ENCODE assay signal across 38 cellular contexts in the genomic region with DNA sequence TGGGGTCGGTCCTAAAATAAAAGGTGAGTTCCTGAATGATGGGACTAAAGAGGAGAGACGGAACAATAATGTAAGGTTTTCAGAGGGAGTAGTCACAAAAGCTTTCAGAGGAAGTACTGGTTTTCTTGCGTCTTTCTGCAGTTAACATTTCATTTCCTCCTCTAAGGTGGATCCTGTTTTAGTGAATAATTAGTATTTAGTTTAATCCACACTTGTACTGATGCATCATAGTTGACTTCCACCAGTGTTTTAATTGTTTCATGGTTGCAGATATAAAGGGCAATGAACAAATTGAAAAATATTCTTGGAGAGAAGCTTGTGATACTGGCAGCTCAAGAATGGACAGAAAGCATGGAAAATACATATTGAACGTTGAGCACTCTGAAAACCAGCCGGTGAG. TPM values are rescaled to one million over a fixed set of nuclear protein-coding genes. Genes with fewer than 3 reads are reported as not detected.
"Had no signal": no experiment of that assay in that cellular context is flagged by ENCODE, and none has a peak within 500 bp of the region (broad histone marks: within the 10 kb centered on the region; RNA-seq: fewer than 3 reads in every experiment).

A gene with protein sequence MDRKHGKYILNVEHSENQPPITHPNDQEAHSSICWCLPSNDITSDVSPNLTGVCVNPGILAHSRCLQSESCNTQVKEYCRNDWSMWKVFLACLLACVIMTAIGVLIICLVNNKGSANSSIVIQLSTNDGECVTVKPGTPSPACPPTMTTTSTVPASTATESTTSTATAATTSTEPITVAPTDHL (plus strand): TSS at position 301 of the 400 bp plus-strand sequence. CDS start 38 bp downstream, at position 339.

- H3K9me3 ChIP-seq: adrenal gland, body of pancreas, breast epithelium, colonic mucosa had no signal

- ATAC-seq: activated CD8-positive, alpha-beta T cell treated with anti-CD3 and anti-CD28 coated beads for 36 hours; activated naive CD4-positive, alpha-beta T cell treated with anti-CD3 and anti-CD28 coated beads, Interleukin-2, amount 50 U/mL, for 72 hours; activated T-cell treated with anti-CD3 and anti-CD28 coated beads, Interleukin-2, amount 50 U/mL, for 4 hours; activated T-cell treated with anti-CD3 and anti-CD28 coated beads, Interleukin-2, amount 50 U/mL, for 72 hours; activated T-helper 17 cell treated with anti-CD3 and anti-CD28 coated beads, Interleukin-2, amount 50 U/mL, for 72 hours; body of pancreas had no signal

- H3K27ac ChIP-seq: adrenal gland, body of pancreas, brain microvascular endothelial cell, breast epithelium, colonic mucosa, VCaP had no signal

- H3K4me1 Mint-ChIP-seq: activated B cell treated with CpG ODN at 0.5 μM for 24 hours; activated CD4-positive, alpha-beta T cell treated with anti-CD3 and anti-CD28 coated beads, Interleukin-2, amount 10 ng/mL, durations not matched to agents 24 days and 14 days; activated naive CD8-positive, alpha-beta T cell treated with anti-CD3 and anti-CD28 coated beads for 36 hours; activated T-helper 17 cell treated with anti-CD3 and anti-CD28 coated beads, Interleukin-2, amount 50 U/mL, for 72 hours; central memory CD8-positive, alpha-beta T cell had no signal

- H3K4me1 ChIP-seq: adrenal gland, body of pancreas, breast epithelium, colonic mucosa had no signal

- H3K27me3 ChIP-seq: adrenal gland, body of pancreas, brain microvascular endothelial cell, breast epithelium, colonic mucosa had no signal

- H3K27ac Mint-ChIP-seq: activated B cell treated with CpG ODN at 0.5 μM for 24 hours; activated CD4-positive, alpha-beta memory T cell treated with anti-CD3 and anti-CD28 coated beads for 36 hours; activated CD4-positive, alpha-beta T cell treated with anti-CD3 and anti-CD28 coated beads, Interleukin-2, amount 10 ng/mL, durations not matched to agents 24 days and 14 days; activated CD8-positive, alpha-beta T cell treated with anti-CD3 and anti-CD28 coated beads for 36 hours; activated naive CD4-positive, alpha-beta T cell treated with anti-CD3 and anti-CD28 coated beads for 36 hours; activated naive CD4-positive, alpha-beta T cell treated with anti-CD3 and anti-CD28 coated beads, Interleukin-2, amount 50 U/mL, for 72 hours; activated naive CD8-positive, alpha-beta T cell treated with anti-CD3 and anti-CD28 coated beads for 36 hours; activated T-cell treated with anti-CD3 and anti-CD28 coated beads, Interleukin-2, amount 50 U/mL, for 72 hours; activated T-helper 1 cell treated with anti-CD3 and anti-CD28 coated beads, Interleukin-12 subunit alpha, Interleukin-12 subunit beta, Interleukin-2, Interleukin-4 antibody, amounts not matched to agents 30 ng/mL and 10 ng/mL and 1 ng/mL, durations not matched to agents 14 hours and 24 hours and 36 hours; activated T-helper 17 cell treated with anti-CD3 and anti-CD28 coated beads, Interleukin-2, amount 50 U/mL, for 72 hours; T-helper 2 cell treated with Interferon-gamma antibody and Interleukin-4, amounts not matched to agents 5 μg/mL and 100 μg/mL, for 36 hours had no signal

- H3K4me3 ChIP-seq: adrenal gland, body of pancreas, breast epithelium, colonic mucosa had no signal

- H3K36me3 ChIP-seq: adrenal gland, brain microvascular endothelial cell, breast epithelium, colonic mucosa had no signal

- H3K9me3 Mint-ChIP-seq: activated B cell treated with CpG ODN at 0.5 μM for 24 hours; activated CD4-positive, alpha-beta memory T cell treated with anti-CD3 and anti-CD28 coated beads for 36 hours; activated CD4-positive, alpha-beta T cell treated with anti-CD3 and anti-CD28 coated beads, Interleukin-2, amount 10 ng/mL, durations not matched to agents 24 days and 14 days; activated CD8-positive, alpha-beta T cell treated with anti-CD3 and anti-CD28 coated beads for 36 hours; activated naive CD4-positive, alpha-beta T cell treated with anti-CD3 and anti-CD28 coated beads for 36 hours; activated naive CD4-positive, alpha-beta T cell treated with anti-CD3 and anti-CD28 coated beads, Interleukin-2, amount 50 U/mL, for 72 hours; activated naive CD8-positive, alpha-beta T cell treated with anti-CD3 and anti-CD28 coated beads for 36 hours; activated T-cell treated with anti-CD3 and anti-CD28 coated beads, Interleukin-2, amount 50 U/mL, for 4 hours; activated T-cell treated with anti-CD3 and anti-CD28 coated beads, Interleukin-2, amount 50 U/mL, for 72 hours; activated T-helper 1 cell treated with anti-CD3 and anti-CD28 coated beads, Interleukin-12 subunit alpha, Interleukin-12 subunit beta, Interleukin-2, Interleukin-4 antibody, amounts not matched to agents 30 ng/mL and 10 ng/mL and 1 ng/mL, durations not matched to agents 14 hours and 24 hours and 36 hours; activated T-helper 17 cell treated with anti-CD3 and anti-CD28 coated beads, Interleukin-2, amount 50 U/mL, for 72 hours; central memory CD8-positive, alpha-beta T cell; T-helper 2 cell treated with Interferon-gamma antibody and Interleukin-4, amounts not matched to agents 5 μg/mL and 100 μg/mL, for 36 hours had no signal

- H3K36me3 Mint-ChIP-seq: activated CD4-positive, alpha-beta memory T cell treated with anti-CD3 and anti-CD28 coated beads for 36 hours; activated naive CD4-positive, alpha-beta T cell treated with anti-CD3 and anti-CD28 coated beads, Interleukin-2, amount 50 U/mL, for 72 hours; activated naive CD8-positive, alpha-beta T cell treated with anti-CD3 and anti-CD28 coated beads for 36 hours had no signal

- H3K4me3 Mint-ChIP-seq: activated B cell treated with CpG ODN at 0.5 μM for 24 hours; activated CD4-positive, alpha-beta memory T cell treated with anti-CD3 and anti-CD28 coated beads for 36 hours; activated CD4-positive, alpha-beta T cell treated with anti-CD3 and anti-CD28 coated beads, Interleukin-2, amount 10 ng/mL, durations not matched to agents 24 days and 14 days; activated CD8-positive, alpha-beta T cell treated with anti-CD3 and anti-CD28 coated beads for 36 hours; activated naive CD4-positive, alpha-beta T cell treated with anti-CD3 and anti-CD28 coated beads for 36 hours; activated naive CD8-positive, alpha-beta T cell treated with anti-CD3 and anti-CD28 coated beads for 36 hours; activated T-cell treated with anti-CD3 and anti-CD28 coated beads, Interleukin-2, amount 50 U/mL, for 4 hours; activated T-cell treated with anti-CD3 and anti-CD28 coated beads, Interleukin-2, amount 50 U/mL, for 72 hours; activated T-helper 1 cell treated with anti-CD3 and anti-CD28 coated beads, Interleukin-12 subunit alpha, Interleukin-12 subunit beta, Interleukin-2, Interleukin-4 antibody, amounts not matched to agents 30 ng/mL and 10 ng/mL and 1 ng/mL, durations not matched to agents 14 hours and 24 hours and 36 hours; activated T-helper 17 cell treated with anti-CD3 and anti-CD28 coated beads, Interleukin-2, amount 50 U/mL, for 72 hours; central memory CD8-positive, alpha-beta T cell; T-helper 2 cell treated with Interferon-gamma antibody and Interleukin-4, amounts not matched to agents 5 μg/mL and 100 μg/mL, for 36 hours had no signal

- DNase-seq: activated B cell treated with CpG ODN at 0.5 μM for 24 hours; activated CD4-positive, alpha-beta memory T cell treated with anti-CD3 and anti-CD28 coated beads for 36 hours; activated CD4-positive, alpha-beta T cell treated with anti-CD3 and anti-CD28 coated beads for 4 hours; activated CD4-positive, alpha-beta T cell treated with anti-CD3 and anti-CD28 coated beads, Interleukin-2, amount 10 ng/mL, durations not matched to agents 24 days and 14 days; activated CD4-positive, alpha-beta T cell treated with anti-CD3 and anti-CD28 coated beads, Interleukin-2, amount 50 U/mL, for 1 hour; activated CD4-positive, alpha-beta T cell treated with anti-CD3 and anti-CD28 coated beads, Interleukin-2, amount 50 U/mL, for 4 hours; activated CD4-positive, CD25-positive, alpha-beta regulatory T cell treated with anti-CD3 and anti-CD28 coated beads, Interleukin-2, amount 50 U/mL, for 72 hours; activated CD8-positive, alpha-beta memory T cell treated with anti-CD3 and anti-CD28 coated beads, Interleukin-2, amount 50 U/mL, for 4 hours; activated CD8-positive, alpha-beta T cell treated with anti-CD3 and anti-CD28 coated beads for 36 hours; activated effector memory CD4-positive, alpha-beta T cell treated with anti-CD3 and anti-CD28 coated beads, Interleukin-2, amount 50 U/mL, for 16 hours; activated gamma-delta T cell treated with Interleukin-2 at 50 U/mL for 16 hours; activated naive CD4-positive, alpha-beta T cell; activated naive CD4-positive, alpha-beta T cell treated with anti-CD3 and anti-CD28 coated beads for 36 hours; activated naive CD4-positive, alpha-beta T cell treated with anti-CD3 and anti-CD28 coated beads, Interleukin-2, amount 50 U/mL, for 16 hours; activated naive CD8-positive, alpha-beta T cell treated with anti-CD3 and anti-CD28 coated beads for 36 hours; activated T-cell treated with anti-CD3 and anti-CD28 coated beads for 4 hours; activated T-cell treated with anti-CD3 and anti-CD28 coated beads, Interleukin-2, amount 50 U/mL, for 1 hour; activated T-cell treated with anti-CD3 and anti-CD28 coated beads, Interleukin-2, amount 50 U/mL, for 4 hours; activated T-cell treated with anti-CD3 and anti-CD28 coated beads, Interleukin-2, amount 50 U/mL, for 72 hours; adrenal gland; amniotic stem cell; aorta; body of pancreas; brain microvascular endothelial cell; cerebellar nuclear complex; colonic mucosa; T-helper 2 cell; T-helper 9 cell had no signal

RNA-seq across cellular contexts. Expression of the gene that starts here (rescaled TPM):
- total RNA-seq: activated B cell treated with CpG ODN at 0.5 μM for 24 hours; activated CD4-positive, alpha-beta memory T cell treated with anti-CD3 and anti-CD28 coated beads for 36 hours; activated CD4-positive, alpha-beta T cell treated with anti-CD3 and anti-CD28 coated beads, Interleukin-2, amount 10 ng/mL, durations not matched to agents 24 days and 14 days; activated CD8-positive, alpha-beta memory T cell treated with anti-CD3 and anti-CD28 coated beads for 36 hours; activated CD8-positive, alpha-beta T cell treated with anti-CD3 and anti-CD28 coated beads for 36 hours; activated naive CD4-positive, alpha-beta T cell treated with anti-CD3 and anti-CD28 coated beads for 36 hours; activated naive CD4-positive, alpha-beta T cell treated with anti-CD3 and anti-CD28 coated beads, Interleukin-2, amount 50 U/mL, for 72 hours; activated naive CD8-positive, alpha-beta T cell treated with anti-CD3 and anti-CD28 coated beads for 36 hours; activated T-cell treated with anti-CD3 and anti-CD28 coated beads, Interleukin-2, amount 50 U/mL, for 4 hours; activated T-cell treated with anti-CD3 and anti-CD28 coated beads, Interleukin-2, amount 50 U/mL, for 72 hours; activated T-helper 1 cell treated with anti-CD3 and anti-CD28 coated beads, Interleukin-12 subunit alpha, Interleukin-12 subunit beta, Interleukin-2, Interleukin-4 antibody, amounts not matched to agents 30 ng/mL and 10 ng/mL and 1 ng/mL, durations not matched to agents 14 hours and 24 hours and 36 hours; activated T-helper 17 cell treated with anti-CD3 and anti-CD28 coated beads, Interleukin-2, amount 50 U/mL, for 72 hours; adrenal gland; aorta; astrocyte; body of pancreas; breast epithelium; chondrocyte; colonic mucosa had no signal
- polyA plus RNA-seq: adrenal gland, aorta had no signal
